Comparison of ENCODE assay signal across 20 cellular contexts in genomic region chr13:112142401-112142930, GRCh38.
A peak's percentile ranks its signal among the peaks of the same experiment; 100 is the strongest.
DNase-seq lines count a peak whose midpoint lies in the region; ATAC-seq, FAIRE-seq and TF ChIP-seq lines count a peak whose summit lies in the region.
"Had no signal": no experiment of that assay in that cellular context is flagged by ENCODE, and none has a peak within 500 bp of the region (broad histone marks: within the 10 kb centered on the region; RNA-seq: fewer than 3 reads in every experiment).

No MANE protein-coding gene starts in this region.

- no peak overlapping the region for H3K4me3 Mint-ChIP-seq in WTC11
- H3K4me3 Mint-ChIP-seq: CD4-positive, alpha-beta memory T cell; H9 had no signal

- H3K27me3 Mint-ChIP-seq in WTC11 (ENCODE audit: low read depth): no peaks in the 10 kb centered on the region; the same call in 1 of the 2 replicates

- H2AFZ ChIP-seq in GM23248: no peak overlapping the region

- 77% methylated on average over 13 of the region's 13 CpGs for WGBS in right cardiac atrium
- 77 to 90% (median 81%) methylated on average over 13 of the region's 13 CpGs for WGBS in spleen, 5 donors
- WGBS in GM23248 (ENCODE audit: low coverage in 1 of 2, low lambda C conversion rate in 2 of 2, missing lambda C conversion rate in 2 of 2), 2 experiments: 38 to 39% methylated on average over 13 of the region's 13 CpGs

- no peaks in the 10 kb centered on the region for H3K36me3 Mint-ChIP-seq in WTC11
- H3K36me3 Mint-ChIP-seq: CD4-positive, alpha-beta memory T cell had no signal

- POLR2A ChIA-PET in WTC11 (lab: Charles Lee): no interaction called here

- CTCF ChIA-PET in WTC11 (lab: Charles Lee): no interaction called here

- H3K27ac Mint-ChIP-seq in WTC11: no peak overlapping the region
- H3K27ac Mint-ChIP-seq: CD4-positive, alpha-beta memory T cell; H9 had no signal

- H3K9me3 ChIP-seq in right cardiac atrium (ENCODE audit: control insufficient read depth, low read length): no peaks in the 10 kb centered on the region
- no peaks in the 10 kb centered on the region for H3K9me3 ChIP-seq in spleen
- no peaks in the 10 kb centered on the region for H3K9me3 ChIP-seq in GM23248 (ENCODE audit: low read depth)
- H3K9me3 ChIP-seq: A549 had no signal

- H3F3A ChIP-seq in GM23248 (ENCODE audit: insufficient read depth): no peaks in the 10 kb centered on the region

- H3K4me1 ChIP-seq in right cardiac atrium (ENCODE audit: control insufficient read depth, insufficient read depth, low read length) (no peaks in the 10 kb centered on the region), spleen (no peaks in the 10 kb centered on the region), GM23248 (ENCODE audit: insufficient read depth) (no peaks in the 10 kb centered on the region)
- H3K4me1 ChIP-seq: A549 had no signal

- in situ Hi-C loops in GM23248 (cut with MboI): no loop called here

- DNase-seq in cardiac septum (ENCODE audit: low spot score) (peak; percentile 60), right cardiac atrium (no peak), mesenteric fat pad (ENCODE audit: low spot score) (peak; percentile 82), spleen (peak; percentile 39), urothelium cell line (ENCODE audit: low spot score) (no peak), GM23248 (no peak), WTC11 (ENCODE audit: low spot score) (no peak)
- no peak for DNase-seq in activated CD4-positive, alpha-beta T cell treated with anti-CD3 and anti-CD28 coated beads for 4 hours
- DNase-seq: AML-193; CD4-positive, alpha-beta memory T cell; DMS153; DMS79; GDM1; H9 had no signal

- no peak for TF ChIP-seq CTCF in spleen (IDR thresholded peaks at IDR 0.05 in 8 of 11, conservative IDR thresholded peaks at IDR 0.05 in 3 of 11)
- no peak for TF ChIP-seq CTCF in WTC11 (IDR thresholded peaks at IDR 0.05)

- no peaks in the 10 kb centered on the region for H3K9me2 ChIP-seq in GM23248 (ENCODE audit: insufficient read depth)

- FAIRE-seq in urothelium cell line (lab: Jason Lieb, UNC): peak; percentile 82
- FAIRE-seq: A549, GM12892, GM18507, H1 had no signal

- H3K27me3 ChIP-seq in right cardiac atrium (ENCODE audit: control insufficient read depth, insufficient read depth): no peaks in the 10 kb centered on the region
- H3K27me3 ChIP-seq in spleen (replicated peaks in 1 of 7): peaks cover 0 to 30% (median 0%) of the 10 kb centered on the region in 7 donors
- H3K27me3 ChIP-seq in GM23248 (replicated peaks; ENCODE audit: insufficient read depth): no peaks in the 10 kb centered on the region

- no peak overlapping the region for H3K9ac ChIP-seq in GM23248

- no peaks in the 10 kb centered on the region for H3K4me1 Mint-ChIP-seq in WTC11
- H3K4me1 Mint-ChIP-seq: CD4-positive, alpha-beta memory T cell; H9 had no signal

- intact Hi-C loops in cardiac septum (cut with DNase I) (no loop called here), right cardiac atrium (cut with DNase I) (no loop called here), spleen (cut with DNase I; ENCODE audit: low total_unique reads) (no loop called here)

- H3K36me3 ChIP-seq in spleen (no peaks in the 10 kb centered on the region), GM23248 (ENCODE audit: low read depth) (no peaks in the 10 kb centered on the region)

- H3K4me3 ChIP-seq in right cardiac atrium (ENCODE audit: low read length): no peak overlapping the region
- no peak overlapping the region for H3K4me3 ChIP-seq in spleen
- no peak overlapping the region for H3K4me3 ChIP-seq in GM23248
- H3K4me3 ChIP-seq: A549 had no signal

- no peaks in the 10 kb centered on the region for H4K20me1 ChIP-seq in GM23248 (ENCODE audit: insufficient read depth)

- no peak for TF ChIP-seq POLR2A in spleen (IDR thresholded peaks at IDR 0.05)

- H3K27ac ChIP-seq in right cardiac atrium (ENCODE audit: low read length) (no peak overlapping the region), spleen (no peak overlapping the region), GM23248 (no peak overlapping the region)
- H3K27ac ChIP-seq: 22Rv1, A549, C4-2B had no signal

- H3K4me2 ChIP-seq in GM23248 (ENCODE audit: unreplicated experiment): no peak overlapping the region
- H3K4me2 ChIP-seq: A549 had no signal

- no peak for ATAC-seq in right cardiac atrium
- ATAC-seq in WTC11: no peak
- ATAC-seq: A549 had no signal

- no peaks in the 10 kb centered on the region for H3K9me3 Mint-ChIP-seq in WTC11
- H3K9me3 Mint-ChIP-seq: CD4-positive, alpha-beta memory T cell had no signal

- H3K79me2 ChIP-seq in GM23248 (ENCODE audit: insufficient read depth): no peaks in the 10 kb centered on the region

TF ChIP-seq in WTC11, 78 proteins besides CTCF, POLR2A, EP300 and RAD21:
- no peak for TF ChIP-seq FOXJ3 (CRISPR knock-in tag; IDR thresholded peaks at IDR 0.05; ENCODE audit: borderline replicate concordance)
- TF ChIP-seq, protein P1, sequence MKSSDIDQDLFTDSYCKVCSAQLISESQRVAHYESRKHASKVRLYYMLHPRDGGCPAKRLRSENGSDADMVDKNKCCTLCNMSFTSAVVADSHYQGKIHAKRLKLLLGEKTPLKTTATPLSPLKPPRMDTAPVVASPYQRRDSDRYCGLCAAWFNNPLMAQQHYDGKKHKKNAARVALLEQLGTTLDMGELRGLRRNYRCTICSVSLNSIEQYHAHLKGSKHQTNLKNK (CRISPR knock-in tag; IDR thresholded peaks at IDR 0.05): no peak
- TF ChIP-seq, protein P2, sequence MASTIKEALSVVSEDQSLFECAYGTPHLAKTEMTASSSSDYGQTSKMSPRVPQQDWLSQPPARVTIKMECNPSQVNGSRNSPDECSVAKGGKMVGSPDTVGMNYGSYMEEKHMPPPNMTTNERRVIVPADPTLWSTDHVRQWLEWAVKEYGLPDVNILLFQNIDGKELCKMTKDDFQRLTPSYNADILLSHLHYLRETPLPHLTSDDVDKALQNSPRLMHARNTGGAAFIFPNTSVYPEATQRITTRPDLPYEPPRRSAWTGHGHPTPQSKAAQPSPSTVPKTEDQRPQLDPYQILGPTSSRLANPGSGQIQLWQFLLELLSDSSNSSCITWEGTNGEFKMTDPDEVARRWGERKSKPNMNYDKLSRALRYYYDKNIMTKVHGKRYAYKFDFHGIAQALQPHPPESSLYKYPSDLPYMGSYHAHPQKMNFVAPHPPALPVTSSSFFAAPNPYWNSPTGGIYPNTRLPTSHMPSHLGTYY (CRISPR knock-in tag; IDR thresholded peaks at IDR 0.05): no peak
- TF ChIP-seq, protein P3, sequence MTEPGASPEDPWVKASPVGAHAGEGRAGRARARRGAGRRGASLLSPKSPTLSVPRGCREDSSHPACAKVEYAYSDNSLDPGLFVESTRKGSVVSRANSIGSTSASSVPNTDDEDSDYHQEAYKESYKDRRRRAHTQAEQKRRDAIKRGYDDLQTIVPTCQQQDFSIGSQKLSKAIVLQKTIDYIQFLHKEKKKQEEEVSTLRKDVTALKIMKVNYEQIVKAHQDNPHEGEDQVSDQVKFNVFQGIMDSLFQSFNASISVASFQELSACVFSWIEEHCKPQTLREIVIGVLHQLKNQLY (CRISPR knock-in tag; IDR thresholded peaks at IDR 0.05): no peak
TF ChIP-seq in WTC11: peak in this region for 0.

Comparison
In these comparisons a context has a peak if more than half of its experiments do, and no peak if none do; other contexts are left out.
1. DNase-seq: peak in cardiac septum (single experiment), mesenteric fat pad (single experiment) and spleen (single experiment); none in right cardiac atrium (0 of 3), urothelium cell line (single experiment), GM23248 (single experiment), activated CD4-positive, alpha-beta T cell treated with anti-CD3 and anti-CD28 coated beads for 4 hours (0 of 2) and WTC11 (single experiment).